ENCODE assay signal across 13 cellular contexts in the genomic region with DNA sequence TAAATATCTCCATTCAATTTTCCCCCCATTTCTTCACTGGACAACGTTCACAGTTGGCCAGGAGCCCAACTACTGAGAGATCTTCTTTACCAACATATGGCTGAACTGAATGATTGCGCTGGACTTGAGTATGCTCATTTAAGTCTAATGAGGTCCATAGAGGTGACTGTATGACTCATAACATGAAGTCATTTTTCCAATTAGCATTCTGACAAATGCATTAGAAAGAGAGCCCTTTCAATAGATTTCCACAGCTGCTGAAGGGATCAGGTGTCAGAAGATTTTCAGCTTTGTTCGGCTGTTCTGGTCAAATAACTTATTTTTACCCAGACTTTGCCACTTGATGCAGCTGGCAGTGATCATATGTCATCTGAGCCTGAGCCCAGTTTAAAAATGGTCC.
DNase-seq lines count a peak whose midpoint lies in the region; ATAC-seq and TF ChIP-seq lines count a peak whose summit lies in the region.
"Had no signal": no experiment of that assay in that cellular context is flagged by ENCODE, and none has a peak within 500 bp of the region (broad histone marks: within the 10 kb centered on the region; RNA-seq: fewer than 3 reads in every experiment).

No MANE protein-coding gene starts in this region.

- peak; percentile 92 for DNase-seq in NCI-H1092 treated with DMSO at 0.1 percent for 48 hours (lab: John Stamatoyannopoulos, UW)
- peak; percentile 33 for DNase-seq in NCI-H2196 (lab: John Stamatoyannopoulos, UW; ENCODE audit: unreplicated experiment)
- DNase-seq in WERI-Rb-1, result peak; percentile 9
- peak; percentile 24 for DNase-seq in skeletal muscle cell (ENCODE audit: low read depth)
- no peak for DNase-seq in activated CD8-positive, alpha-beta memory T cell treated with anti-CD3 and anti-CD28 coated beads for 24 hours
- DNase-seq: activated CD8-positive, alpha-beta T cell treated with anti-CD3 and anti-CD28 coated beads, Interleukin-2, amount 10 ng/mL, durations not matched to agents 7 days and 5 days; activated gamma-delta T cell; CD4-positive, CD25-positive, alpha-beta regulatory T cell; endodermal cell; heart right ventricle; Peyer's patch had no signal

- no peaks in the 10 kb centered on the region for H3K36me3 ChIP-seq in WERI-Rb-1
- H3K36me3 ChIP-seq: heart right ventricle, Peyer's patch had no signal

- no peaks in the 10 kb centered on the region for H3K9me3 ChIP-seq in WERI-Rb-1 (ENCODE audit: severe bottlenecking)
- H3K9me3 ChIP-seq: heart right ventricle, Peyer's patch had no signal

- H3K4me3 ChIP-seq in WERI-Rb-1 (ENCODE audit: low read depth, low read length) (no peak overlapping the region), skeletal muscle cell (ENCODE audit: low read depth, low read length) (no peak overlapping the region)
- H3K4me3 ChIP-seq: heart right ventricle, Peyer's patch had no signal

- H3K27me3 ChIP-seq in WERI-Rb-1 (ENCODE audit: insufficient read depth, low read depth, severe bottlenecking), result no peaks in the 10 kb centered on the region
- H3K27me3 ChIP-seq: heart right ventricle, Peyer's patch had no signal

- H3K27ac ChIP-seq in WERI-Rb-1, result peak overlapping the region; percentile 42
- H3K27ac ChIP-seq: heart right ventricle, Peyer's patch had no signal

- ATAC-seq in HG03469 (IDR thresholded peaks at IDR 0.05; ENCODE audit: unreplicated experiment) (no peak), GM21447 (IDR thresholded peaks at IDR 0.05; ENCODE audit: unreplicated experiment) (no peak)
- ATAC-seq: activated CD8-positive, alpha-beta T cell treated with anti-CD3 and anti-CD28 coated beads, Interleukin-2, amount 10 ng/mL, durations not matched to agents 7 days and 5 days; heart right ventricle had no signal

- TF ChIP-seq CTCF in WERI-Rb-1 (IDR thresholded peaks at IDR 0.05; ENCODE audit: low read depth, low read length), result no peak
